In the genomic region with DNA sequence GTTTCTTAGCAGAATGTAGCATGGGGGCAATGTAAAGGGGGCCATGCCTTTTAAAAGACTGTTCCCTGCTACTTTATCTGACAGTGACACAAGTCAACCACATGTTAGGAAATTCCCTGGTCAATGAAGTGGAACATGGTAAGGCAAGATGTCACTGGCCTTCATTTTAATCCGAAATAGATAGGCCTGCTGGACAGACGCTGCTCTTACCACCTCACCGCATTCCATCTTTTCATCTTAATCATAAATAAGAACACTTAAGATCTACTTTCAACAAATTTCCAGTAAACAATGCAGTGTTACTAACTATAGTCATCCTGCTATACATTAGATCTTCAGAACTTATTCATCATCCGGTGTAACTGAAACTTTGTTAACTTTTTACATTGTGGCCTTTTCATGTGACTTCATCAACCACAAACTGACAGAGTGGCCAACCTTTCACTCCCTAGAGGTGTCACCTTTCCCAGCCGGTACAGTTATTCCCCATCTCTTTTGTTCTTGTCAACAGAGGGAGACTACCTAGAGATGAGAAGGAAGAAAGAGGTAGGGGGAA, we compare ENCODE assay signal across 1 cellular context.
TF ChIP-seq lines count a peak whose summit lies in the region.

No MANE protein-coding gene starts in this region.

TF ChIP-seq in SK-N-SH, 30 proteins besides CTCF, POLR2A, EP300 and RAD21 (continued from another document):
- TF ChIP-seq RFX5 (IDR thresholded peaks at IDR 0.05; ENCODE audit: low read length) = no peak
- TF ChIP-seq YY1 (IDR thresholded peaks at IDR 0.05; ENCODE audit: low read depth) = no peak
- TF ChIP-seq FOSL2 (IDR thresholded peaks at IDR 0.05; ENCODE audit: borderline replicate concordance, low read depth) = no peak
- no peak for TF ChIP-seq RCOR1 (IDR thresholded peaks at IDR 0.05; ENCODE audit: low read length)
TF ChIP-seq in SK-N-SH: peak in this region for 5.
